8 cellular contexts compared by ENCODE assay signal in the genomic region with DNA sequence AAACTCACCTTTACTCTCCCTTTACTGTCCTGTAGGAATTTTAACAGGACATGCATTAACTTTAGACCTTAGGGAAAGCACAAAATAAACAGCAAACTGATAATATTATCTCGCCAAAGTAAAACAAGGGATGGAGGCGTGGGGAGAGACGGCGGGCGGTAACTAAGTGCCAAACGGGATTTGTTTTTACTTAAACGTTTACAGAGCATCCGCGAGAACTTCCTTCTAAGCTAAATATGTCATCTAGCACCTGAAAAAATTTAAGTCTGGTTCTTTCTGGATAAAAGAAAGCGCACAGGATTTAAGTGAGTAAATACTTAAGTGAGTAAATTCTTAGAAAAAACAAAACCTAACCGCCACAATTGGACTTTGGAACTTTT.
DNase-seq lines count a peak whose midpoint lies in the region; ATAC-seq and TF ChIP-seq lines count a peak whose summit lies in the region.

No MANE protein-coding gene starts in this region.

- intact Hi-C loops in PC-3 (cut with micrococcal nuclease) = loop anchor here (2.0 kb wide), 1 partner anchor 86 kb away; no protein-coding TSS in a partner anchor
- intact Hi-C loops in ovary (cut with DNase I) = no loop called here

- CTCF ChIA-PET in PC-3 (lab: Charles Lee) = no interaction called here

- DNase-seq in NCI-H2227 (lab: John Stamatoyannopoulos, UW; ENCODE audit: unreplicated experiment) (peak; percentile 31), NCI-H2227 treated with DMSO at 0.1 percent for 48 hours (lab: John Stamatoyannopoulos, UW) (no peak), PC-3 (peak; percentile 16), fibroblast of mammary gland (ENCODE audit: low read depth) (peak; percentile 34), ovary (no peak), HuH-7.5 (ENCODE audit: low spot score) (no peak), T1000 (lab: John Stamatoyannopoulos, UW) (no peak), retina (no peak)

- H3K4me2 ChIP-seq in PC-3 (ENCODE audit: low read length) = peak overlapping the region; percentile 86

- no peak for TF ChIP-seq EP300 in ovary (IDR thresholded peaks at IDR 0.05)

- no peak for TF ChIP-seq POLR2A in ovary (IDR thresholded peaks at IDR 0.05)

- peak; percentile 63 for ATAC-seq in PC-3

- H3K4me3 ChIP-seq in PC-3 (ENCODE audit: low read length) = peak overlapping the region; percentile 71
- peak overlapping the region; percentile 19 for H3K4me3 ChIP-seq in fibroblast of mammary gland (ENCODE audit: control insufficient read depth, low read depth, low read length)
- H3K4me3 ChIP-seq in ovary = peak overlapping the region; percentile 47

- no peaks in the 10 kb centered on the region for H3F3A ChIP-seq in PC-3 (ENCODE audit: low read length, unreplicated experiment)

- H4K20me1 ChIP-seq in PC-3 (ENCODE audit: low read length) = no peaks in the 10 kb centered on the region

- POLR2A ChIA-PET in PC-3 (lab: Charles Lee; ENCODE audit: unreplicated experiment) = no interaction called here

- no peaks in the 10 kb centered on the region for H3K9me2 ChIP-seq in PC-3 (replicated peaks; ENCODE audit: low read length)

- peak overlapping the region; percentile 49; the same call in 1 of the 2 replicates for H3K27ac ChIP-seq in PC-3 (ENCODE audit: low read length)
- H3K27ac ChIP-seq in ovary = no peak overlapping the region

- H3K9me3 ChIP-seq in PC-3 (ENCODE audit: low read length) = no peaks in the 10 kb centered on the region
- no peaks in the 10 kb centered on the region for H3K9me3 ChIP-seq in ovary

- TF ChIP-seq CTCF in PC-3 (conservative IDR thresholded peaks at IDR 0.05; ENCODE audit: low read depth, low read length) (no peak), fibroblast of mammary gland (conservative IDR thresholded peaks at IDR 0.05; ENCODE audit: control insufficient read depth, insufficient read depth, low read depth, low read length) (no peak), ovary (IDR thresholded peaks at IDR 0.05) (no peak)

- H3K4me1 ChIP-seq in PC-3 (ENCODE audit: insufficient read depth, low read length) (peaks cover 10% of the 10 kb centered on the region), ovary (ENCODE audit: insufficient read depth) (no peaks in the 10 kb centered on the region)

- H3K36me3 ChIP-seq in PC-3 (ENCODE audit: low read depth, low read length) = no peaks in the 10 kb centered on the region
- no peaks in the 10 kb centered on the region for H3K36me3 ChIP-seq in ovary

- TSS peak; percentile 92 for BruUV-seq in PC-3 (replicated peaks; lab: Mats Ljungman, UMichigan)

- H3K27me3 ChIP-seq in PC-3 (ENCODE audit: low read length) (no peaks in the 10 kb centered on the region), ovary (no peaks in the 10 kb centered on the region)

- 2 to 12% (median 4%) methylated on average over 11 of the region's 11 CpGs for WGBS in ovary, 3 donors

- no peaks in the 10 kb centered on the region for H3K79me2 ChIP-seq in PC-3 (ENCODE audit: low read length)

- peak overlapping the region; percentile 94 for H2AFZ ChIP-seq in PC-3 (ENCODE audit: low read length)

- H3K9ac ChIP-seq in PC-3 (ENCODE audit: low read length) = peak overlapping the region; percentile 75

Comparison
In these comparisons a context has a peak if more than half of its experiments do, and no peak if none do; other contexts are left out.
1. DNase-seq: peak in NCI-H2227 (single experiment), PC-3 (single experiment) and fibroblast of mammary gland (single experiment); none in NCI-H2227 treated with DMSO at 0.1 percent for 48 hours (single experiment), ovary (0 of 5), HuH-7.5 (single experiment), T1000 (single experiment) and retina (single experiment).
2. H3K4me3 ChIP-seq: peak in every context shown above with its lines; median percentile 71 in PC-3; 47 in ovary; 19 in fibroblast of mammary gland.